Comparison of ENCODE assay signal across 17 cellular contexts in genomic region chr12:118397693-118398440, GRCh38.
"Had no signal": no experiment of that assay in that cellular context is flagged by ENCODE, and none has a peak within 500 bp of the region (broad histone marks: within the 10 kb centered on the region; RNA-seq: fewer than 3 reads in every experiment).

No MANE protein-coding gene starts in this region.

- H3K4me3 ChIP-seq: colonic mucosa, left lung, right lobe of liver, upper lobe of left lung had no signal

- H3K4me3 Mint-ChIP-seq: activated CD8-positive, alpha-beta memory T cell treated with anti-CD3 and anti-CD28 coated beads, Interleukin-2, amount 10 ng/mL, durations not matched to agents 7 days and 5 days; activated naive CD4-positive, alpha-beta T cell treated with anti-CD3 and anti-CD28 coated beads, Interleukin-2, amount 50 U/mL, for 24 hours; activated T-cell treated with anti-CD3 and anti-CD28 coated beads, Interleukin-2, amount 50 U/mL, for 24 hours; nephron; T-helper 1 cell treated with Interleukin-12 subunit alpha and Interleukin-12 subunit beta and Interleukin-4 antibody, amounts not matched to agents 30 μg/mL and 1 μg/mL, for 36 hours had no signal

- H3K27me3 Mint-ChIP-seq: activated CD8-positive, alpha-beta memory T cell treated with anti-CD3 and anti-CD28 coated beads, Interleukin-2, amount 10 ng/mL, durations not matched to agents 7 days and 5 days; activated naive CD4-positive, alpha-beta T cell treated with anti-CD3 and anti-CD28 coated beads, Interleukin-2, amount 50 U/mL, for 24 hours; activated T-cell treated with anti-CD3 and anti-CD28 coated beads, Interleukin-2, amount 50 U/mL, for 24 hours; progenitor cell of endocrine pancreas had no signal

- H3K9me3 ChIP-seq: colonic mucosa, left lung, right lobe of liver, SK-N-SH, upper lobe of left lung had no signal

- H3K4me1 ChIP-seq: colonic mucosa, left lung, right lobe of liver, upper lobe of left lung had no signal

- DNase-seq: activated CD4-positive, alpha-beta T cell treated with anti-CD3 and anti-CD28 coated beads, Interleukin-2, amount 50 U/mL, for 48 hours; activated CD8-positive, alpha-beta memory T cell treated with anti-CD3 and anti-CD28 coated beads, Interleukin-2, amount 10 ng/mL, durations not matched to agents 7 days and 5 days; activated effector memory CD4-positive, alpha-beta T cell treated with Interleukin-2 at 50 U/mL for 16 hours; activated T-cell treated with anti-CD3 and anti-CD28 coated beads, Interleukin-2, amount 50 U/mL, for 24 hours; colonic mucosa; effector CD8-positive, alpha-beta T cell; left lung; mesenchymal stem cell; right lobe of liver; SK-N-SH; stimulated activated naive CD8-positive, alpha-beta T cell treated with anti-CD3 and anti-CD28 coated beads, Interleukin-15, Interleukin-2, amounts not matched to agents 100 U/mL and 50 U/mL, for 24 hours; upper lobe of left lung; WERI-Rb-1 had no signal

- H3K27ac ChIP-seq: colonic mucosa, left lung, right lobe of liver, upper lobe of left lung, WERI-Rb-1 had no signal

- H3K9ac ChIP-seq: SK-N-SH had no signal

- H3K4me1 Mint-ChIP-seq: activated naive CD4-positive, alpha-beta T cell treated with anti-CD3 and anti-CD28 coated beads, Interleukin-2, amount 50 U/mL, for 24 hours; nephron had no signal

- H3K27me3 ChIP-seq: colonic mucosa, left lung, right lobe of liver, upper lobe of left lung had no signal

- H3K27ac Mint-ChIP-seq: activated CD8-positive, alpha-beta memory T cell treated with anti-CD3 and anti-CD28 coated beads, Interleukin-2, amount 10 ng/mL, durations not matched to agents 7 days and 5 days; activated naive CD4-positive, alpha-beta T cell treated with anti-CD3 and anti-CD28 coated beads, Interleukin-2, amount 50 U/mL, for 24 hours; activated T-cell treated with anti-CD3 and anti-CD28 coated beads, Interleukin-2, amount 50 U/mL, for 24 hours; nephron; progenitor cell of endocrine pancreas; T-helper 1 cell treated with Interleukin-12 subunit alpha and Interleukin-12 subunit beta and Interleukin-4 antibody, amounts not matched to agents 30 μg/mL and 1 μg/mL, for 36 hours had no signal

- H3K9me3 Mint-ChIP-seq: activated naive CD4-positive, alpha-beta T cell treated with anti-CD3 and anti-CD28 coated beads, Interleukin-2, amount 50 U/mL, for 24 hours; activated T-cell treated with anti-CD3 and anti-CD28 coated beads, Interleukin-2, amount 50 U/mL, for 24 hours; nephron; T-helper 1 cell treated with Interleukin-12 subunit alpha and Interleukin-12 subunit beta and Interleukin-4 antibody, amounts not matched to agents 30 μg/mL and 1 μg/mL, for 36 hours had no signal

- ATAC-seq: activated CD8-positive, alpha-beta memory T cell treated with anti-CD3 and anti-CD28 coated beads, Interleukin-2, amount 10 ng/mL, durations not matched to agents 7 days and 5 days; stimulated activated naive CD8-positive, alpha-beta T cell treated with anti-CD3 and anti-CD28 coated beads, Interleukin-15, Interleukin-2, amounts not matched to agents 100 U/mL and 50 U/mL, for 24 hours had no signal
